Comparison of ENCODE assay signal across 1 cellular context in genomic region chr13:40648841-40649240, GRCh38.
TF ChIP-seq lines count a peak whose summit lies in the region.

No MANE protein-coding gene starts in this region.

TF ChIP-seq in endothelial cell of umbilical vein, 7 proteins besides CTCF, POLR2A, EP300 and RAD21:
- no peak for TF ChIP-seq GATA2 (IDR thresholded peaks at IDR 0.05; ENCODE audit: insufficient read depth, insufficient read length, low read depth, low read length)
